ENCODE assay signal across 10 cellular contexts in the genomic region with DNA sequence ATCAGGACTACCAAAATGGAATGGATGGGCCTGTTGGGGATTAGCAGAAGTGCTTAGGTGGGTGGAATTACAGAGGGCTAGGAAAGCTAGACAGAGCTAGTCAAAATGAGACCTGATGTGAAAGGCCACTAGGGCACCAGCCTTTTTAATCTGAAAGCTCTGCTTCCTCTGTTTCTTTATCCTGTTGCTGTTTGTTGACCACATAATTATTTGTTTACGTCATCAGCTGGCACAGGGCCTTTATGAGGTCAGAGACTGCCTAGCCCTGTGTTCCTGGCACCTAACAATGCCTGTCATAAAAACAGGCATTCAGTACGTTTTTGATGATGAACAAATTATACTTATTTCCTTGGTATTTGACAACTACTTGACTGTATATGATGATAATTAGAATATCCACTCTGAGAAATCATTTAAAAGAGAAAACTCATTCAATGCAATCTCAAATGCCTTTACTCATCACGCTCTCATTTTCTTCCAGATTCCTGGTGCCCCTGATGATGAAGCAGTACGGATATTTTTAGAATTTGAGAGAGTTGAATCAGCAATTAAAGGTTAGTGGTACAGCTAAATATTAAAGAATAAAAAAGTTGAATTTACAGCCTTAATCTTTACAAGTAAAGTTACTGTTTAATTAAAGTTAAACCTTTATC. TPM values are rescaled to one million over a fixed set of nuclear protein-coding genes. Genes with fewer than 3 reads are reported as not detected.
A peak's percentile ranks its signal among the peaks of the same experiment; 100 is the strongest.
DNase-seq lines count a peak whose midpoint lies in the region; ATAC-seq and TF ChIP-seq lines count a peak whose summit lies in the region.
"Had no signal": no experiment of that assay in that cellular context is flagged by ENCODE, and none has a peak within 500 bp of the region (broad histone marks: within the 10 kb centered on the region; RNA-seq: fewer than 3 reads in every experiment).

No MANE protein-coding gene starts in this region.

- H3K27me3 ChIP-seq in ascending aorta (no peaks in the 10 kb centered on the region), Karpas-422 (ENCODE audit: low read length) (no peaks in the 10 kb centered on the region)
- H3K27me3 ChIP-seq: testis had no signal

- ATAC-seq in GM18907 (IDR thresholded peaks at IDR 0.05; ENCODE audit: unreplicated experiment) (no peak), HG03159 (IDR thresholded peaks at IDR 0.05; ENCODE audit: unreplicated experiment) (no peak)

- H3K4me3 ChIP-seq in ascending aorta (no peak overlapping the region), Karpas-422 (ENCODE audit: low read length) (no peak overlapping the region)
- H3K4me3 ChIP-seq: testis had no signal

- no peak overlapping the region for H3K4me2 ChIP-seq in Karpas-422 (ENCODE audit: low read depth, low read length, poor library complexity, severe bottlenecking)

- H3K4me1 ChIP-seq in ascending aorta (peaks cover 0 to 7% of the 10 kb centered on the region in 2 donors), Karpas-422 (ENCODE audit: low read length) (no peaks in the 10 kb centered on the region)

- H3K36me3 ChIP-seq in ascending aorta (peaks cover 27 to 52% of the 10 kb centered on the region in 2 donors), Karpas-422 (ENCODE audit: insufficient read depth, low read length) (peaks cover 63% of the 10 kb centered on the region)

- TF ChIP-seq CTCF in ascending aorta (IDR thresholded peaks at IDR 0.05), result peak in 1 of 3 experiments; percentile 7

- DNase-seq in A172 (ENCODE audit: low spot score) (peak; percentile 84), H4 (ENCODE audit: low spot score) (peak; percentile 61), ascending aorta (ENCODE audit: low spot score in 2 of 2) (no peak), iris pigment epithelial cell (ENCODE audit: low read depth) (peak; percentile 54), NCI-H748 treated with DMSO at 0.1 percent for 48 hours (lab: John Stamatoyannopoulos, UW) (no peak), Karpas-422 (no peak)
- DNase-seq: NCI-H524, testis had no signal

- intact Hi-C loops in ascending aorta (cut with DNase I), result no loop called here

- H4K20me1 ChIP-seq in Karpas-422 (ENCODE audit: insufficient read depth, low read depth, low read length), result peaks cover 12% of the 10 kb centered on the region; the same call in 1 of the 2 replicates

- H3K79me2 ChIP-seq in Karpas-422 (ENCODE audit: low read length), result peaks cover 11% of the 10 kb centered on the region

- no peaks in the 10 kb centered on the region for H3K9me3 ChIP-seq in ascending aorta
- no peaks in the 10 kb centered on the region for H3K9me3 ChIP-seq in Karpas-422 (ENCODE audit: low read length)
- H3K9me3 ChIP-seq: testis had no signal

- H3K27ac ChIP-seq in ascending aorta (peak overlapping the region; percentile 52 to 54), Karpas-422 (ENCODE audit: low read length) (no peak overlapping the region)
- H3K27ac ChIP-seq: testis had no signal

- no peaks in the 10 kb centered on the region for H3K9me2 ChIP-seq in Karpas-422 (replicated peaks; ENCODE audit: insufficient read depth, low read length)

- H3K9ac ChIP-seq in Karpas-422 (ENCODE audit: low read length), result no peak overlapping the region

- H2AFZ ChIP-seq in Karpas-422 (ENCODE audit: low read length), result no peak overlapping the region

RNA-seq across cellular contexts. Expression of a gene that starts 26.1 kb away (rescaled TPM):
- total RNA-seq in A172 (2014; rRNA removed; shearing (Covaris generic)), result 56.5 and 70.3 TPM in 2 replicates
- 9.2 and 18.5 TPM in 2 replicates for total RNA-seq in H4 (2014; rRNA removed; shearing (Covaris generic))
- 22.7 TPM for total RNA-seq in ascending aorta
- 72.5 and 96.5 TPM in 2 replicates for total RNA-seq in Karpas-422 (2014; rRNA removed; shearing (Covaris generic); ENCODE audit: low replicate concordance)

RNA-seq across cellular contexts. Expression of a gene that starts 52.7 kb away (rescaled TPM):
- not detected in 2 replicates for total RNA-seq in A172 (2014; rRNA removed; shearing (Covaris generic))
- total RNA-seq in H4 (2014; rRNA removed; shearing (Covaris generic)), result not detected in 2 replicates
- not detected for total RNA-seq in ascending aorta
- total RNA-seq in Karpas-422 (2014; rRNA removed; shearing (Covaris generic); ENCODE audit: low replicate concordance), result 1.6 TPM in 1 of 2 replicates, not detected in the other

Comparison
In these comparisons a context has a peak if more than half of its experiments do, and no peak if none do; other contexts are left out.
1. DNase-seq: peak in A172 (single experiment), H4 (single experiment) and iris pigment epithelial cell (single experiment); none in ascending aorta (0 of 2), NCI-H748 treated with DMSO at 0.1 percent for 48 hours (single experiment) and Karpas-422 (single experiment).